ENCODE assay signal across 25 cellular contexts in the genomic region with DNA sequence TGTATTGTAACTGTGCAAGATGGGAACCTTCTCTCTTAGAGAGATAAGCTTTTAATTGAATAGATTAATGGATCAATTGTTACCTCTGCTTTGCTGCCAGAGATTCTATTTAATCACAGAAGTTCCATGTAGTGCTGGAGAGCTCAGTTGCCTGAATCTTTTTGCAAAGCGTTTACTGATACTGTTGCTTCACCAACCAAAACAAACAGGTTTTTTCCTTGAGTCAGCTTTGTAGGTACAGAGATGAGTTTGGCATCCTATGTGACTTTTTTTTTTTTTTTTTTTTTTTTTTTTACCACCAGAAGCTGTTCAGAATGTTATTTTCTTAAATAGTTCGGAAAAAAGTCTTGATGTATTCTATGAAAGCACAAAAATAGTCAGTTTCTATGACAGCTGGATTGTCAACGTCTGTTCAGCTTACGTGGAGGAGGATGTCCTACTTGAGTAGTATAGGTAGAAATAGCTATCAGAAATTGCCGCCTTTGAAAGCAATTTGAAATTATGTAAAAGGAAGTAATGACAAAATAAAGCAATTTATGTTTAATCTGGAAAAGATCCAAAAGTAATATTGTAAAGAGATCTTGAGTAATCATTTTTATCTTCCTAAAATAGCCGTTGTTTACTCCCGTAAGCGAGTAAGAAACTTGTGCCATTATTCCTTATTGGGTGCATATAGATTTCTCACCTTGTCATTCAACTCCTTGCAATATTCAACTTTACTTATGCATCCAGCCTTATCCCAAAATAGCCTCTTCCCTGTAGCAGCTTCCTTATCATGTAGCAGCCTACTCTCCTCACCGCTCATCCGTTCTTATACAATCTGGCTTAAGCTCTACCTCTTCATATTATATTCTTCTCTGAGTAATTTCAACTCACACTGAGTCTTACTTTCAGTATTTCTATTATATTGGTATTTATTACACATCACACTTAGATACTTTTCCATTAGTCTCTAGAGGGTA. TPM values are rescaled to one million over a fixed set of nuclear protein-coding genes. Genes with fewer than 3 reads are reported as not detected.
DNase-seq lines count a peak whose midpoint lies in the region; ATAC-seq and TF ChIP-seq lines count a peak whose summit lies in the region.
"Had no signal": no experiment of that assay in that cellular context is flagged by ENCODE, and none has a peak within 500 bp of the region (broad histone marks: within the 10 kb centered on the region; RNA-seq: fewer than 3 reads in every experiment).

No MANE protein-coding gene starts in this region.

- H3K4me3 ChIP-seq in GM06990 (replicated peaks; ENCODE audit: low read depth, low read length) = peak overlapping the region; percentile 39
- H3K4me3 ChIP-seq: thoracic aorta had no signal

- no peaks in the 10 kb centered on the region for H3K27me3 ChIP-seq in GM06990 (replicated peaks; ENCODE audit: control insufficient read depth, insufficient read depth, low read length)

- no peak for TF ChIP-seq CTCF in GM06990 (IDR thresholded peaks at IDR 0.05; ENCODE audit: insufficient read depth, low read length, poor library complexity, severe bottlenecking)

- H3K9me3 Mint-ChIP-seq in stimulated activated memory B cell treated with anti-CD40 and anti-IgM and Interleukin-4, amounts not matched to agents 10 μg/mL and 1 μg/mL and 100 μg/mL, for 72 hours = peaks cover 2% of the 10 kb centered on the region
- H3K9me3 Mint-ChIP-seq: activated naive CD4-positive, alpha-beta T cell treated with anti-CD3 and anti-CD28 coated beads, Interleukin-2, amount 50 U/mL, for 72 hours; activated T-helper 17 cell treated with anti-CD3 and anti-CD28 coated beads, Interleukin-2, amount 50 U/mL, for 72 hours had no signal

- no peak for DNase-seq in GM06990 (ENCODE audit: extremely low read depth, insufficient read length)
- no peak for DNase-seq in NCI-H2227 treated with DMSO at 0.1 percent for 48 hours (lab: John Stamatoyannopoulos, UW)
- DNase-seq in NCI-H2196 (lab: John Stamatoyannopoulos, UW; ENCODE audit: unreplicated experiment) = no peak
- no peak for DNase-seq in NCI-H1048 (lab: John Stamatoyannopoulos, UW)
- DNase-seq: activated CD4-positive, alpha-beta T cell treated with anti-CD3 and anti-CD28 coated beads, Interleukin-2, amount 50 U/mL, for 4 hours; activated CD8-positive, alpha-beta memory T cell treated with anti-CD3 and anti-CD28 coated beads, Interleukin-2, amount 50 U/mL, for 4 hours; CD4-positive, alpha-beta T cell; central memory CD4-positive, alpha-beta T cell; mesendoderm; MV-4-11; naive thymus-derived CD4-positive, alpha-beta T cell; NCI-H1694; NCI-H2171 treated with DMSO at 0.1 percent for 48 hours; NCI-H526 treated with DMSO at 0.1 percent for 48 hours; occipital lobe; retina; stimulated activated CD4-positive, alpha-beta T cell treated with anti-CD3 and anti-CD28 coated beads, Interleukin-4, amount 100 ng/mL, for 1 hour; stimulated activated naive CD4-positive, alpha-beta T cell treated with Interleukin-2 at 50 U/mL for 16 hours had no signal

- H3K4me3 Mint-ChIP-seq in stimulated activated memory B cell treated with anti-CD40 and anti-IgM and Interleukin-4, amounts not matched to agents 10 μg/mL and 1 μg/mL and 100 μg/mL, for 72 hours = peak overlapping the region; percentile 74
- H3K4me3 Mint-ChIP-seq: activated T-helper 17 cell treated with anti-CD3 and anti-CD28 coated beads, Interleukin-2, amount 50 U/mL, for 72 hours; CD4-positive, alpha-beta T cell; naive thymus-derived CD4-positive, alpha-beta T cell had no signal

- H3K27ac Mint-ChIP-seq in stimulated activated memory B cell treated with anti-CD40 and anti-IgM and Interleukin-4, amounts not matched to agents 10 μg/mL and 1 μg/mL and 100 μg/mL, for 72 hours = peak overlapping the region; percentile 85
- H3K27ac Mint-ChIP-seq: activated naive CD4-positive, alpha-beta T cell treated with anti-CD3 and anti-CD28 coated beads, Interleukin-2, amount 50 U/mL, for 72 hours; activated T-helper 17 cell treated with anti-CD3 and anti-CD28 coated beads, Interleukin-2, amount 50 U/mL, for 72 hours; CD4-positive, alpha-beta T cell; naive thymus-derived CD4-positive, alpha-beta T cell had no signal

- peaks cover 44% of the 10 kb centered on the region for H3K36me3 Mint-ChIP-seq in stimulated activated memory B cell treated with anti-CD40 and anti-IgM and Interleukin-4, amounts not matched to agents 10 μg/mL and 1 μg/mL and 100 μg/mL, for 72 hours

- H3K27me3 Mint-ChIP-seq in stimulated activated memory B cell treated with anti-CD40 and anti-IgM and Interleukin-4, amounts not matched to agents 10 μg/mL and 1 μg/mL and 100 μg/mL, for 72 hours = no peaks in the 10 kb centered on the region

- H3K36me3 ChIP-seq in GM06990 (ENCODE audit: control insufficient read depth, insufficient read depth, low read length) = no peaks in the 10 kb centered on the region

- peaks cover 67% of the 10 kb centered on the region for H3K4me1 Mint-ChIP-seq in stimulated activated memory B cell treated with anti-CD40 and anti-IgM and Interleukin-4, amounts not matched to agents 10 μg/mL and 1 μg/mL and 100 μg/mL, for 72 hours

- peak; percentile 27 for ATAC-seq in HG02610 (IDR thresholded peaks at IDR 0.05; ENCODE audit: unreplicated experiment)
- ATAC-seq in esophagus mucosa = peak; percentile 36
- no peak for ATAC-seq in stimulated activated memory B cell treated with anti-CD40 and anti-IgM and Interleukin-4, amounts not matched to agents 10 μg/mL and 1 μg/mL and 100 μg/mL, for 72 hours
- ATAC-seq: activated naive CD4-positive, alpha-beta T cell treated with anti-CD3 and anti-CD28 coated beads, Interleukin-2, amount 50 U/mL, for 72 hours; activated T-helper 17 cell treated with anti-CD3 and anti-CD28 coated beads, Interleukin-2, amount 50 U/mL, for 72 hours; naive thymus-derived CD4-positive, alpha-beta T cell; SK-N-SH treated with all-trans-retinoic acid at 6 μM for 48 hours had no signal

RNA-seq across cellular contexts. Expression of a gene that starts 5.2 kb away (rescaled TPM):
- 14.6 TPM for total RNA-seq in esophagus mucosa
- total RNA-seq: activated naive CD4-positive, alpha-beta T cell treated with anti-CD3 and anti-CD28 coated beads, Interleukin-2, amount 50 U/mL, for 72 hours had no signal
